26 cellular contexts compared by ENCODE assay signal in genomic region chr9:127170049-127170448, GRCh38. TPM values are rescaled to one million over a fixed set of nuclear protein-coding genes. Genes with fewer than 3 reads are reported as not detected.
"Had no signal": no experiment of that assay in that cellular context is flagged by ENCODE, and none has a peak within 500 bp of the region (broad histone marks: within the 10 kb centered on the region; RNA-seq: fewer than 3 reads in every experiment).

No MANE protein-coding gene starts in this region.

- H3K36me3 ChIP-seq: breast epithelium, gastrocnemius medialis, ovary, right lobe of liver, thoracic aorta, uterus had no signal

- H3K27me3 ChIP-seq: breast epithelium, esophagus muscularis mucosa, gastrocnemius medialis, neutrophil, ovary, right lobe of liver, uterus had no signal

- H3K4me1 ChIP-seq: breast epithelium, gastrocnemius medialis, right lobe of liver, uterus had no signal

- H3K9me3 ChIP-seq: breast epithelium, esophagus muscularis mucosa, gastrocnemius medialis, neutrophil, ovary, right lobe of liver, thoracic aorta, uterus had no signal

- DNase-seq: activated CD4-positive, alpha-beta T cell treated with anti-CD3 and anti-CD28 coated beads for 4 hours; activated CD4-positive, alpha-beta T cell treated with anti-CD3 and anti-CD28 coated beads, Interleukin-2, amount 50 U/mL, for 4 hours; activated naive CD4-positive, alpha-beta T cell; central memory CD4-positive, alpha-beta T cell; gastrocnemius medialis; glutamatergic neuron; left cardiac atrium; left ventricle myocardium superior; mammary epithelial cell; naive B cell; nephron progenitor cell; right lobe of liver; stimulated activated CD4-positive, alpha-beta T cell treated with anti-CD3 and anti-CD28 coated beads, Interleukin-12 subunit alpha, Interleukin-12 subunit beta, amount 100 ng/mL, for 4 hours; stimulated activated CD4-positive, alpha-beta T cell treated with anti-CD3 and anti-CD28 coated beads, Interleukin-4, amount 100 ng/mL, for 1 hour; stimulated activated naive CD8-positive, alpha-beta T cell treated with anti-CD3 and anti-CD28 coated beads, Interleukin-15, Interleukin-2, amounts not matched to agents 100 U/mL and 50 U/mL, for 24 hours had no signal

- H3K27ac ChIP-seq: breast epithelium, esophagus muscularis mucosa, gastrocnemius medialis, neutrophil, ovary, right lobe of liver, skin epidermis, thoracic aorta, VCaP had no signal

- ATAC-seq: activated naive CD4-positive, alpha-beta T cell treated with anti-CD3 and anti-CD28 coated beads, Interleukin-2, amount 50 U/mL, for 72 hours; gastrocnemius medialis; left ventricle myocardium superior; right lobe of liver; stimulated activated naive CD8-positive, alpha-beta T cell treated with anti-CD3 and anti-CD28 coated beads, Interleukin-15, Interleukin-2, amounts not matched to agents 100 U/mL and 50 U/mL, for 24 hours had no signal

- H3K4me3 ChIP-seq: breast epithelium, esophagus muscularis mucosa, gastrocnemius medialis, ovary, right lobe of liver, skin epidermis, thoracic aorta, uterus had no signal

RNA-seq across cellular contexts. Expression of gene ANGPTL2, which starts 47.6 kb away (rescaled TPM):
- total RNA-seq: activated naive CD4-positive, alpha-beta T cell treated with anti-CD3 and anti-CD28 coated beads, Interleukin-2, amount 50 U/mL, for 72 hours; activated T-helper 2 cell treated with anti-CD3 and anti-CD28 coated beads, Interferon-gamma antibody, Interleukin-2, Interleukin-4, amounts not matched to agents 10 μg/mL and 5 μg/mL and 100 μg/mL, durations not matched to agents 14 hours and 24 hours and 36 hours; T-helper 1 cell treated with Interleukin-12 subunit alpha and Interleukin-12 subunit beta and Interleukin-4 antibody, amounts not matched to agents 30 ng/mL and 1 ng/mL, for 36 hours had no signal
- polyA plus RNA-seq: mammary epithelial cell had no signal
